ENCODE assay signal across 9 cellular contexts in genomic region chr17:57463103-57463885, GRCh38.
DNase-seq lines count a peak whose midpoint lies in the region; ATAC-seq and TF ChIP-seq lines count a peak whose summit lies in the region.
"Had no signal": no experiment of that assay in that cellular context is flagged by ENCODE, and none has a peak within 500 bp of the region (broad histone marks: within the 10 kb centered on the region; RNA-seq: fewer than 3 reads in every experiment).

No MANE protein-coding gene starts in this region.

- H3K4me1 ChIP-seq in gastrocnemius medialis: peaks cover 46 to 54% of the 10 kb centered on the region in 2 donors

- ATAC-seq in HG03175 (IDR thresholded peaks at IDR 0.05; ENCODE audit: unreplicated experiment): peak; percentile 87
- no peak for ATAC-seq in gastrocnemius medialis

- DNase-seq in AG04450 (ENCODE audit: low read depth, low spot score) (no peak), GM19240 (ENCODE audit: insufficient read length, low spot score) (peak; percentile 91), myocyte (ENCODE audit: low read depth) (peak; percentile 52), gastrocnemius medialis (no peak), retina (no peak), KG1 (lab: John Stamatoyannopoulos, UW) (no peak)
- peak; percentile 89 for DNase-seq in activated CD8-positive, alpha-beta memory T cell treated with anti-CD3 and anti-CD28 coated beads, Interleukin-2, amount 50 U/mL, for 48 hours

- CTCF ChIA-PET in AG04450 (lab: Charles Lee): interaction anchor here (1.7 kb wide), 1 partner anchor 10 kb away, joined by 4 read pairs; no protein-coding TSS in a partner anchor

- H3K27ac ChIP-seq in AG04450 (ENCODE audit: low read depth, low read length): peak overlapping the region; percentile 52
- no peak overlapping the region for H3K27ac ChIP-seq in gastrocnemius medialis
- H3K27ac ChIP-seq: epithelial cell of prostate had no signal

- in situ Hi-C loops in gastrocnemius medialis (cut with MboI; ENCODE audit: low sequenced_read_pairs in 4 of 4): no loop called here

- POLR2A ChIA-PET in AG04450 (lab: Yijun Ruan, JAX): no interaction called here

- H3K36me3 ChIP-seq in gastrocnemius medialis: no peaks in the 10 kb centered on the region

- no peak for TF ChIP-seq POLR2A in gastrocnemius medialis (IDR thresholded peaks at IDR 0.05)

- H3K27me3 ChIP-seq in AG04450 (ENCODE audit: control insufficient read depth, insufficient read depth, low read length) (no peaks in the 10 kb centered on the region), gastrocnemius medialis (no peaks in the 10 kb centered on the region)

- intact Hi-C loops in gastrocnemius medialis (cut with DNase I; ENCODE audit: low total_unique reads): no loop called here

- H3K9me3 ChIP-seq in AG04450 (ENCODE audit: control insufficient read depth, insufficient read depth, low read length): no peaks in the 10 kb centered on the region
- no peaks in the 10 kb centered on the region for H3K9me3 ChIP-seq in gastrocnemius medialis

- TF ChIP-seq CTCF in AG04450 (IDR thresholded peaks at IDR 0.05; ENCODE audit: low read depth, low read length) (no peak), gastrocnemius medialis (IDR thresholded peaks at IDR 0.05 in 4 of 5, conservative IDR thresholded peaks at IDR 0.05 in 1 of 5) (no peak)

- H3K4me3 ChIP-seq in AG04450 (ENCODE audit: low read depth, low read length) (no peak overlapping the region), gastrocnemius medialis (no peak overlapping the region)

Comparison
In these comparisons a context has a peak if more than half of its experiments do, and no peak if none do; other contexts are left out.
1. DNase-seq: peak in GM19240 (single experiment), activated CD8-positive, alpha-beta memory T cell treated with anti-CD3 and anti-CD28 coated beads, Interleukin-2, amount 50 U/mL, for 48 hours (single experiment) and myocyte (single experiment); none in AG04450 (single experiment), gastrocnemius medialis (0 of 2), retina (single experiment) and KG1 (single experiment).